In genomic region chr11:4068962-4069361, GRCh38 we compare ENCODE assay signal across 11 cellular contexts. TPM values are rescaled to one million over a fixed set of nuclear protein-coding genes. Genes with fewer than 3 reads are reported as not detected.
DNase-seq lines count a peak whose midpoint lies in the region; ATAC-seq lines count a peak whose summit lies in the region.
"Had no signal": no experiment of that assay in that cellular context is flagged by ENCODE, and none has a peak within 500 bp of the region (broad histone marks: within the 10 kb centered on the region; RNA-seq: fewer than 3 reads in every experiment).

No MANE protein-coding gene starts in this region.

- H3K4me3 Mint-ChIP-seq in activated CD8-positive, alpha-beta memory T cell treated with anti-CD3 and anti-CD28 coated beads, Interleukin-2, amount 10 ng/mL, durations not matched to agents 7 days and 5 days, result no peak overlapping the region
- H3K4me3 Mint-ChIP-seq in central memory CD8-positive, alpha-beta T cell, result no peak overlapping the region
- H3K4me3 Mint-ChIP-seq in stimulated activated memory B cell treated with anti-CD40 and anti-IgM and Interleukin-4, amounts not matched to agents 10 μg/mL and 1 μg/mL and 100 μg/mL, for 72 hours, result no peak overlapping the region

- H3K27me3 Mint-ChIP-seq in activated CD8-positive, alpha-beta memory T cell treated with anti-CD3 and anti-CD28 coated beads, Interleukin-2, amount 10 ng/mL, durations not matched to agents 7 days and 5 days, result no peaks in the 10 kb centered on the region
- H3K27me3 Mint-ChIP-seq in central memory CD8-positive, alpha-beta T cell, result no peaks in the 10 kb centered on the region
- no peaks in the 10 kb centered on the region for H3K27me3 Mint-ChIP-seq in stimulated activated memory B cell treated with anti-CD40 and anti-IgM and Interleukin-4, amounts not matched to agents 10 μg/mL and 1 μg/mL and 100 μg/mL, for 72 hours

- H3K27ac Mint-ChIP-seq in activated CD8-positive, alpha-beta memory T cell treated with anti-CD3 and anti-CD28 coated beads, Interleukin-2, amount 10 ng/mL, durations not matched to agents 7 days and 5 days, result peak overlapping the region; percentile 29
- peak overlapping the region; percentile 79 for H3K27ac Mint-ChIP-seq in central memory CD8-positive, alpha-beta T cell (ENCODE audit: low read depth)
- H3K27ac Mint-ChIP-seq in stimulated activated memory B cell treated with anti-CD40 and anti-IgM and Interleukin-4, amounts not matched to agents 10 μg/mL and 1 μg/mL and 100 μg/mL, for 72 hours, result peak overlapping the region; percentile 72

- ATAC-seq in activated CD8-positive, alpha-beta memory T cell treated with anti-CD3 and anti-CD28 coated beads, Interleukin-2, amount 10 ng/mL, durations not matched to agents 7 days and 5 days, result no peak
- ATAC-seq in central memory CD8-positive, alpha-beta T cell (replicated peaks; ENCODE audit: extremely low read depth, poor library complexity, severe bottlenecking), result peak; percentile 38
- ATAC-seq in stimulated activated memory B cell treated with anti-CD40 and anti-IgM and Interleukin-4, amounts not matched to agents 10 μg/mL and 1 μg/mL and 100 μg/mL, for 72 hours, result no peak
- ATAC-seq in HG03342 (IDR thresholded peaks at IDR 0.05; ENCODE audit: unreplicated experiment), result no peak

- H3K4me1 Mint-ChIP-seq in activated CD8-positive, alpha-beta memory T cell treated with anti-CD3 and anti-CD28 coated beads, Interleukin-2, amount 10 ng/mL, durations not matched to agents 7 days and 5 days, result peaks cover 48% of the 10 kb centered on the region
- H3K4me1 Mint-ChIP-seq in central memory CD8-positive, alpha-beta T cell, result peaks cover 69% of the 10 kb centered on the region
- peaks cover 50% of the 10 kb centered on the region for H3K4me1 Mint-ChIP-seq in stimulated activated memory B cell treated with anti-CD40 and anti-IgM and Interleukin-4, amounts not matched to agents 10 μg/mL and 1 μg/mL and 100 μg/mL, for 72 hours

- no peak for DNase-seq in activated CD8-positive, alpha-beta memory T cell treated with anti-CD3 and anti-CD28 coated beads, Interleukin-2, amount 10 ng/mL, durations not matched to agents 7 days and 5 days
- DNase-seq in activated CD8-positive, alpha-beta memory T cell treated with anti-CD3 and anti-CD28 coated beads for 24 hours, result no peak
- DNase-seq in MV-4-11 (lab: John Stamatoyannopoulos, UW) (peak; percentile 77), UCSD-AML1 (lab: John Stamatoyannopoulos, UW; ENCODE audit: unreplicated experiment) (no peak), GM19238 (ENCODE audit: insufficient read length, low spot score) (no peak)
- no peak for DNase-seq in central memory CD8-positive, alpha-beta T cell (ENCODE audit: low spot score in 2 of 2)
- DNase-seq: activated CD4-positive, alpha-beta T cell treated with anti-CD3 and anti-CD28 coated beads for 48 hours; activated naive CD4-positive, alpha-beta T cell; upper lobe of left lung had no signal

- CTCF ChIA-PET in activated CD8-positive, alpha-beta memory T cell treated with anti-CD3 and anti-CD28 coated beads, Interleukin-2, amount 10 ng/mL, durations not matched to agents 7 days and 5 days (lab: Charles Lee), result interaction anchor here (1.0 to 14.6 kb wide), 4 partner anchors 17 to 228 kb away, joined by 3 to 474 read pairs (median 3); partner anchors contain the start of genes RHOG and STIM1

- H3K9me3 Mint-ChIP-seq in activated CD8-positive, alpha-beta memory T cell treated with anti-CD3 and anti-CD28 coated beads, Interleukin-2, amount 10 ng/mL, durations not matched to agents 7 days and 5 days (ENCODE audit: low read depth), result no peaks in the 10 kb centered on the region
- no peaks in the 10 kb centered on the region for H3K9me3 Mint-ChIP-seq in central memory CD8-positive, alpha-beta T cell
- no peaks in the 10 kb centered on the region for H3K9me3 Mint-ChIP-seq in stimulated activated memory B cell treated with anti-CD40 and anti-IgM and Interleukin-4, amounts not matched to agents 10 μg/mL and 1 μg/mL and 100 μg/mL, for 72 hours

- peaks cover 22% of the 10 kb centered on the region for H3K36me3 Mint-ChIP-seq in activated CD8-positive, alpha-beta memory T cell treated with anti-CD3 and anti-CD28 coated beads, Interleukin-2, amount 10 ng/mL, durations not matched to agents 7 days and 5 days
- peaks cover 17% of the 10 kb centered on the region for H3K36me3 Mint-ChIP-seq in central memory CD8-positive, alpha-beta T cell (ENCODE audit: insufficient read depth)
- peaks cover 12% of the 10 kb centered on the region for H3K36me3 Mint-ChIP-seq in stimulated activated memory B cell treated with anti-CD40 and anti-IgM and Interleukin-4, amounts not matched to agents 10 μg/mL and 1 μg/mL and 100 μg/mL, for 72 hours

RNA-seq across cellular contexts. Expression of gene RRM1, which starts 25.6 kb away (rescaled TPM):
- total RNA-seq in activated CD8-positive, alpha-beta memory T cell treated with anti-CD3 and anti-CD28 coated beads, Interleukin-2, amount 10 ng/mL, durations not matched to agents 7 days and 5 days, result 100 to 1,000 TPM; 166 to 169 TPM

Comparison
In these comparisons a context has a peak if more than half of its experiments do, and no peak if none do; other contexts are left out.
1. H3K27ac Mint-ChIP-seq: peak in every context shown above with its lines; median percentile 79 in central memory CD8-positive, alpha-beta T cell; 72 in stimulated activated memory B cell treated with anti-CD40 and anti-IgM and Interleukin-4, amounts not matched to agents 10 μg/mL and 1 μg/mL and 100 μg/mL, for 72 hours; 29 in activated CD8-positive, alpha-beta memory T cell treated with anti-CD3 and anti-CD28 coated beads, Interleukin-2, amount 10 ng/mL, durations not matched to agents 7 days and 5 days.